8 cellular contexts compared by ENCODE assay signal in the genomic region with DNA sequence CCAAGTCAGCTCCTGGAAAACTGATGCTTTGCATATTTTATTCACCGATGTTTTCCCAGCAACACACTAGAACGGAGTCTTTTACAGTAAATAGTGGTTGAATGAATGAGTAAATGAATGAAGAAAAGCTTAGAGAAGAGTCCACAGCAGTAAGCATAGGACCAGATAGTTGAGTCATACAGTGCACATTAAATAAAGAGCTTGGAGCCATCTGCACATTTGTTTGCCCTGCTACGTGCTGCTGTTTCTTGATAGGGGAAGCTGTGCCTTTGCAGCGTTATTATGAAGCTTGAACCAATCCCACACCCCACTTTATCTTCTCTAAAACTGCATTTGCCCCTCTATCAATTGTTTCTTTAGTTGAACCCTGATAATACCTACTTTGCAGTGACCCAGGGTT. TPM values are rescaled to one million over a fixed set of nuclear protein-coding genes. Genes with fewer than 3 reads are reported as not detected.
DNase-seq lines count a peak whose midpoint lies in the region; ATAC-seq and TF ChIP-seq lines count a peak whose summit lies in the region.

No MANE protein-coding gene starts in this region.

- no peaks in the 10 kb centered on the region for H3K36me3 ChIP-seq in ACC112 (ENCODE audit: insufficient read depth, low read length)
- H3K36me3 ChIP-seq in adipocyte (ENCODE audit: control insufficient read depth, insufficient read depth, low read length, severe bottlenecking): no peaks in the 10 kb centered on the region
- no peaks in the 10 kb centered on the region for H3K36me3 ChIP-seq in lung (ENCODE audit: control insufficient read depth in 2 of 2, insufficient read depth in 2 of 2, low read length in 2 of 2)

- H3K23me2 ChIP-seq in H9 (ENCODE audit: insufficient read length, low read depth, low read length, poor library complexity, severe bottlenecking): peaks cover 5% of the 10 kb centered on the region

- peaks cover 6 to 8% of the 10 kb centered on the region in 2 experiments for H3K4me1 Mint-ChIP-seq in H9

- no peak overlapping the region for H4K8ac ChIP-seq in H9 (replicated peaks; ENCODE audit: insufficient read length, low read depth, low read length)

- peaks cover 23% of the 10 kb centered on the region for H3K79me1 ChIP-seq in H9 (ENCODE audit: insufficient read depth, low read depth, low read length, poor library complexity, severe bottlenecking)

- peaks cover 54% of the 10 kb centered on the region for H3K79me2 ChIP-seq in ACC112 (ENCODE audit: control insufficient read depth, insufficient read depth, low read length, unreplicated experiment)
- H3K79me2 ChIP-seq in H9 (ENCODE audit: insufficient read depth, low read length): peaks cover 37% of the 10 kb centered on the region

- no peak overlapping the region for H2BK120ac ChIP-seq in H9 (ENCODE audit: low read depth, low read length, poor library complexity, severe bottlenecking)

- peak overlapping the region; percentile 96 for H3K4me3 ChIP-seq in ACC112 (ENCODE audit: low read depth, low read length)
- H3K4me3 ChIP-seq in adipocyte (ENCODE audit: low read length): peak overlapping the region; percentile 89
- peak overlapping the region; percentile 98 for H3K4me3 ChIP-seq in lung

- peaks cover 3 to 5% (median 5%) of the 10 kb centered on the region in 3 experiments; a peak in 2 of 7 replicates for H3K36me3 Mint-ChIP-seq in H9 (ENCODE audit: insufficient read depth in 1 of 3, low read depth in 3 of 3)

- no peak overlapping the region for H3K4ac ChIP-seq in H9 (ENCODE audit: low read depth, low read length)

- no peak overlapping the region for H3K14ac ChIP-seq in H9 (ENCODE audit: insufficient read depth, low read length)

- peaks cover 2% of the 10 kb centered on the region for H4K20me1 ChIP-seq in H9 (ENCODE audit: control insufficient read depth, insufficient read depth, insufficient read length)

- no peaks in the 10 kb centered on the region for H3K9me3 Mint-ChIP-seq in H9

- H2AK5ac ChIP-seq in H9 (ENCODE audit: insufficient read length, low read length): no peak overlapping the region

- H2BK20ac ChIP-seq in H9 (ENCODE audit: low read depth, low read length, poor library complexity, severe bottlenecking): no peak overlapping the region

- no peak overlapping the region for H3T11ph ChIP-seq in H9 (ENCODE audit: low read length)

- H2BK12ac ChIP-seq in H9 (ENCODE audit: insufficient read length, low read depth, low read length): no peak overlapping the region

- WGBS in H9 (ENCODE audit: extremely low coverage, insufficient read length, low lambda C conversion rate): no CpG with 5 or more reads among the region's 4 CpGs
- WGBS in lung, 2 donors: 4 to 6% methylated on average over 4 of the region's 4 CpGs

- H3K27ac Mint-ChIP-seq in H9: peak overlapping the region; percentile 98 to 99 (median 99)

- H3K27me3 ChIP-seq in ACC112 (ENCODE audit: insufficient read depth, low read length): no peaks in the 10 kb centered on the region
- no peaks in the 10 kb centered on the region for H3K27me3 ChIP-seq in H9 (ENCODE audit: insufficient read depth, low read length)
- H3K27me3 ChIP-seq in adipocyte (replicated peaks; ENCODE audit: control insufficient read depth, insufficient read depth, low read length): no peaks in the 10 kb centered on the region
- H3K27me3 ChIP-seq in lung (ENCODE audit: control insufficient read depth, insufficient read depth): no peaks in the 10 kb centered on the region

- no peak for ATAC-seq in lung (ENCODE audit: insufficient read depth, low FRiP score)
- ATAC-seq in GM21360 (IDR thresholded peaks at IDR 0.05; ENCODE audit: unreplicated experiment): no peak

- H3K56ac ChIP-seq in H9 (ENCODE audit: insufficient read length, low read depth, low read length): no peak overlapping the region

- H3K4me1 ChIP-seq in ACC112 (ENCODE audit: control insufficient read depth, insufficient read depth, low read length, unreplicated experiment) (peaks cover 15% of the 10 kb centered on the region), H9 (ENCODE audit: insufficient read depth, low read length) (no peaks in the 10 kb centered on the region; the same call in 1 of the 2 replicates), adipocyte (ENCODE audit: control insufficient read depth, insufficient read depth, low read length) (peaks cover 10% of the 10 kb centered on the region), lung (ENCODE audit: control insufficient read depth in 2 of 2, insufficient read depth in 2 of 2, low read length in 2 of 2) (peaks cover 0 to 7% of the 10 kb centered on the region in 2 donors)

- peak overlapping the region; percentile 96 for H3K9ac ChIP-seq in H9 (ENCODE audit: extremely low read depth, insufficient read length, low read length)
- H3K9ac ChIP-seq in adipocyte (ENCODE audit: low read length): peak overlapping the region; percentile 97

- no peak for DNase-seq in H9
- DNase-seq in adipocyte (ENCODE audit: low read depth): peak; percentile 27
- no peak for DNase-seq in lung (ENCODE audit: low spot score)
- no peak for DNase-seq in DMS114 treated with DMSO at 0.1 percent for 48 hours (lab: John Stamatoyannopoulos, UW; ENCODE audit: unreplicated experiment)
- DNase-seq in hypothalamus (lab: John Stamatoyannopoulos, UW): no peak
- no peak for DNase-seq in activated CD4-positive, alpha-beta T cell treated with anti-CD3 and anti-CD28 coated beads, Interleukin-2, amount 50 U/mL, for 1 hour

- H3K27ac ChIP-seq in ACC112 (ENCODE audit: low read depth, low read length) (no peak overlapping the region), H9 (ENCODE audit: insufficient read length, low read depth, low read length) (peak overlapping the region; percentile 84), lung (ENCODE audit: low read depth in 1 of 2, low read length in 1 of 2) (no peak overlapping the region)

- no peak overlapping the region for H3K23ac ChIP-seq in H9 (ENCODE audit: insufficient read length, low read depth, low read length)

- no peak overlapping the region for H2BK15ac ChIP-seq in H9 (ENCODE audit: low read depth, low read length)

- peak overlapping the region; percentile 81 for H3K4me2 ChIP-seq in H9 (ENCODE audit: insufficient read depth, insufficient read length, low read length)

- H3K4me3 Mint-ChIP-seq in H9: peak overlapping the region; percentile 91 to 98

- peaks cover 1% of the 10 kb centered on the region; the same call in 1 of the 2 replicates for H3K27me3 Mint-ChIP-seq in H9 (ENCODE audit: low read depth)

- H2AFZ ChIP-seq in ACC112 (ENCODE audit: low read length, unreplicated experiment) (no peak overlapping the region), H9 (ENCODE audit: low read length) (no peak overlapping the region)

- H3K9me3 ChIP-seq in H9 (ENCODE audit: control insufficient read depth, low read depth, low read length) (no peaks in the 10 kb centered on the region), adipocyte (ENCODE audit: control insufficient read depth, low read length) (no peaks in the 10 kb centered on the region), lung (ENCODE audit: control insufficient read depth in 2 of 2, insufficient read depth in 1 of 2, low read length in 1 of 2) (no peaks in the 10 kb centered on the region)

- TF ChIP-seq CTCF in H9 (conservative IDR thresholded peaks at IDR 0.05): no peak
- no peak for TF ChIP-seq CTCF in lung (IDR thresholded peaks at IDR 0.05; ENCODE audit: control extremely low read depth, extremely low read depth)

- H2BK5ac ChIP-seq in H9 (ENCODE audit: insufficient read length, low read length): no peak overlapping the region

- no peak overlapping the region for H4K91ac ChIP-seq in H9 (ENCODE audit: insufficient read length, low read depth, low read length)

- H4K5ac ChIP-seq in H9 (ENCODE audit: insufficient read length, low read depth, low read length): no peak overlapping the region

- no peak overlapping the region for H3K18ac ChIP-seq in H9 (ENCODE audit: insufficient read length, low read depth, low read length)

RNA-seq across cellular contexts. Expression of gene FAM98B, which starts 1.2 kb away (rescaled TPM):
- total RNA-seq in H9 (2021): 50.0 and 51.1 TPM in 2 replicates
- 10 to 100 TPM; 10.5 to 30.3 TPM for total RNA-seq in lung
- 1 to 10 TPM; 6.9 to 7.7 TPM for polyA plus RNA-seq in lung
